ENCODE assay signal across 17 cellular contexts in genomic region chr4:110617095-110617494, GRCh38. TPM values are rescaled to one million over a fixed set of nuclear protein-coding genes. Genes with fewer than 3 reads are reported as not detected.
"Had no signal": no experiment of that assay in that cellular context is flagged by ENCODE, and none has a peak within 500 bp of the region (broad histone marks: within the 10 kb centered on the region; RNA-seq: fewer than 3 reads in every experiment).

No MANE protein-coding gene starts in this region.

- H3K27me3 ChIP-seq: ovary had no signal

- H3K36me3 ChIP-seq: colonic mucosa, heart left ventricle, ovary, thoracic aorta had no signal

- H3K27ac ChIP-seq: colonic mucosa, heart left ventricle, ovary, thoracic aorta had no signal

- H3K4me3 ChIP-seq: colonic mucosa, gastrocnemius medialis, heart left ventricle, lung, mucosa of descending colon, ovary, thoracic aorta had no signal

- H3K9me3 ChIP-seq: colonic mucosa, gastrocnemius medialis, mucosa of descending colon, thoracic aorta had no signal

- ATAC-seq: activated CD8-positive, alpha-beta memory T cell treated with anti-CD3 and anti-CD28 coated beads, Interleukin-2, amount 10 ng/mL, durations not matched to agents 7 days and 5 days; gastrocnemius medialis; heart left ventricle; left cardiac atrium; mucosa of descending colon; stimulated activated naive B cell treated with anti-CD40 and anti-IgM and Interleukin-4, amounts not matched to agents 10 μg/mL and 1 μg/mL and 100 μg/mL, for 72 hours had no signal

- DNase-seq: activated B cell treated with CpG ODN at 0.5 μM for 24 hours; activated CD4-positive, alpha-beta memory T cell treated with anti-CD3 and anti-CD28 coated beads, Interleukin-2, amount 10 ng/mL, durations not matched to agents 7 days and 5 days; activated CD4-positive, alpha-beta T cell treated with anti-CD3 and anti-CD28 coated beads for 4 hours; activated CD8-positive, alpha-beta memory T cell treated with anti-CD3 and anti-CD28 coated beads, Interleukin-2, amount 10 ng/mL, durations not matched to agents 7 days and 5 days; activated naive CD4-positive, alpha-beta T cell treated with anti-CD3 and anti-CD28 coated beads for 36 hours; aorta; colonic mucosa; gastrocnemius medialis; heart left ventricle; left cardiac atrium; mucosa of descending colon; naive B cell; ovary; stimulated activated naive B cell treated with anti-CD40 and anti-IgM and Interleukin-4, amounts not matched to agents 10 μg/mL and 1 μg/mL and 100 μg/mL, for 72 hours had no signal

- H3K4me3 Mint-ChIP-seq: activated B cell treated with CpG ODN at 0.5 μM for 24 hours; activated CD4-positive, alpha-beta memory T cell treated with anti-CD3 and anti-CD28 coated beads, Interleukin-2, amount 10 ng/mL, durations not matched to agents 7 days and 5 days; activated CD8-positive, alpha-beta memory T cell treated with anti-CD3 and anti-CD28 coated beads, Interleukin-2, amount 10 ng/mL, durations not matched to agents 7 days and 5 days; activated naive CD4-positive, alpha-beta T cell treated with anti-CD3 and anti-CD28 coated beads for 36 hours; central memory CD8-positive, alpha-beta T cell had no signal

- H3K9me3 Mint-ChIP-seq: activated B cell treated with CpG ODN at 0.5 μM for 24 hours; central memory CD8-positive, alpha-beta T cell had no signal

- H3K27ac Mint-ChIP-seq: activated B cell treated with CpG ODN at 0.5 μM for 24 hours; activated CD4-positive, alpha-beta memory T cell treated with anti-CD3 and anti-CD28 coated beads, Interleukin-2, amount 10 ng/mL, durations not matched to agents 7 days and 5 days; activated CD8-positive, alpha-beta memory T cell treated with anti-CD3 and anti-CD28 coated beads, Interleukin-2, amount 10 ng/mL, durations not matched to agents 7 days and 5 days; activated naive CD4-positive, alpha-beta T cell treated with anti-CD3 and anti-CD28 coated beads for 36 hours had no signal

RNA-seq across cellular contexts. Expression of gene PITX2, which starts 5.8 kb away (rescaled TPM):
- total RNA-seq: activated B cell treated with CpG ODN at 0.5 μM for 24 hours; activated CD8-positive, alpha-beta memory T cell treated with anti-CD3 and anti-CD28 coated beads, Interleukin-2, amount 10 ng/mL, durations not matched to agents 7 days and 5 days; activated naive CD4-positive, alpha-beta T cell treated with anti-CD3 and anti-CD28 coated beads for 36 hours; lung; thoracic aorta had no signal
- polyA plus RNA-seq: lung, ovary had no signal
